ENCODE assay signal across 27 cellular contexts in genomic region chr18:30992231-30992630, GRCh38. TPM values are rescaled to one million over a fixed set of nuclear protein-coding genes. Genes with fewer than 3 reads are reported as not detected.
"Had no signal": no experiment of that assay in that cellular context is flagged by ENCODE, and none has a peak within 500 bp of the region (broad histone marks: within the 10 kb centered on the region; RNA-seq: fewer than 3 reads in every experiment).

No MANE protein-coding gene starts in this region.

- H3K36me3 Mint-ChIP-seq: activated CD8-positive, alpha-beta memory T cell treated with anti-CD3 and anti-CD28 coated beads, Interleukin-2, amount 10 ng/mL, durations not matched to agents 7 days and 5 days; activated naive CD8-positive, alpha-beta T cell; WTC11 had no signal

- H3K27ac Mint-ChIP-seq: activated CD8-positive, alpha-beta memory T cell treated with anti-CD3 and anti-CD28 coated beads, Interleukin-2, amount 10 ng/mL, durations not matched to agents 7 days and 5 days; activated CD8-positive, alpha-beta T cell treated with anti-CD3 and anti-CD28 coated beads, Interleukin-2, amount 10 ng/mL, durations not matched to agents 7 days and 5 days; activated naive CD4-positive, alpha-beta T cell treated with anti-CD3 and anti-CD28 coated beads for 36 hours; activated naive CD8-positive, alpha-beta T cell; activated T-cell treated with anti-CD3 and anti-CD28 coated beads, Interleukin-2, amount 50 U/mL, for 24 hours; activated T-helper 17 cell treated with anti-CD3 and anti-CD28 coated beads, Interleukin-2, amount 50 U/mL, for 72 hours; T-helper 17 cell; WTC11 had no signal

- H3K27ac ChIP-seq: brain microvascular endothelial cell had no signal

- H3K4me3 Mint-ChIP-seq: activated CD8-positive, alpha-beta memory T cell treated with anti-CD3 and anti-CD28 coated beads, Interleukin-2, amount 10 ng/mL, durations not matched to agents 7 days and 5 days; activated CD8-positive, alpha-beta T cell treated with anti-CD3 and anti-CD28 coated beads, Interleukin-2, amount 10 ng/mL, durations not matched to agents 7 days and 5 days; activated naive CD4-positive, alpha-beta T cell treated with anti-CD3 and anti-CD28 coated beads for 36 hours; activated naive CD8-positive, alpha-beta T cell; activated T-cell treated with anti-CD3 and anti-CD28 coated beads, Interleukin-2, amount 50 U/mL, for 24 hours; activated T-helper 17 cell treated with anti-CD3 and anti-CD28 coated beads, Interleukin-2, amount 50 U/mL, for 72 hours; T-helper 17 cell; WTC11 had no signal

- ATAC-seq: activated CD8-positive, alpha-beta memory T cell treated with anti-CD3 and anti-CD28 coated beads, Interleukin-2, amount 10 ng/mL, durations not matched to agents 7 days and 5 days; activated CD8-positive, alpha-beta T cell treated with anti-CD3 and anti-CD28 coated beads, Interleukin-2, amount 10 ng/mL, durations not matched to agents 7 days and 5 days; activated T-helper 17 cell treated with anti-CD3 and anti-CD28 coated beads, Interleukin-2, amount 50 U/mL, for 72 hours; Panc1; T-helper 17 cell; WTC11 had no signal

- H3K27me3 Mint-ChIP-seq: activated CD8-positive, alpha-beta memory T cell treated with anti-CD3 and anti-CD28 coated beads, Interleukin-2, amount 10 ng/mL, durations not matched to agents 7 days and 5 days; activated naive CD8-positive, alpha-beta T cell; activated T-cell treated with anti-CD3 and anti-CD28 coated beads, Interleukin-2, amount 50 U/mL, for 24 hours; activated T-helper 17 cell treated with anti-CD3 and anti-CD28 coated beads, Interleukin-2, amount 50 U/mL, for 72 hours; T-helper 17 cell had no signal

- H3K9me3 Mint-ChIP-seq: activated T-helper 17 cell treated with anti-CD3 and anti-CD28 coated beads, Interleukin-2, amount 50 U/mL, for 72 hours; WTC11 had no signal

- H3K4me1 Mint-ChIP-seq: activated CD8-positive, alpha-beta memory T cell treated with anti-CD3 and anti-CD28 coated beads, Interleukin-2, amount 10 ng/mL, durations not matched to agents 7 days and 5 days; activated T-helper 17 cell treated with anti-CD3 and anti-CD28 coated beads, Interleukin-2, amount 50 U/mL, for 72 hours; T-helper 17 cell had no signal

- DNase-seq: activated CD4-positive, alpha-beta T cell treated with anti-CD3 and anti-CD28 coated beads for 48 hours; activated CD4-positive, alpha-beta T cell treated with anti-CD3 and anti-CD28 coated beads, Interleukin-2, amount 50 U/mL, for 4 hours; activated CD4-positive, CD25-positive, alpha-beta regulatory T cell treated with anti-CD3 and anti-CD28 coated beads, Interleukin-2, amount 50 U/mL, for 72 hours; activated CD8-positive, alpha-beta memory T cell treated with anti-CD3 and anti-CD28 coated beads, Interleukin-2, amount 10 ng/mL, durations not matched to agents 7 days and 5 days; activated CD8-positive, alpha-beta T cell treated with anti-CD3 and anti-CD28 coated beads, Interleukin-2, amount 10 ng/mL, durations not matched to agents 7 days and 5 days; activated gamma-delta T cell; activated naive CD4-positive, alpha-beta T cell treated with anti-CD3 and anti-CD28 coated beads for 36 hours; activated T-cell treated with anti-CD3 and anti-CD28 coated beads, Interleukin-2, amount 50 U/mL, for 24 hours; amygdala; brain microvascular endothelial cell; MM.1S; NCI-H1105; NCI-H1436; NCI-H1694 treated with DMSO at 0.1 percent for 48 hours; NCI-H2029 treated with DMSO at 0.1 percent for 48 hours; NCI-H345; NCI-H510A; NCI-H526 treated with DMSO at 0.1 percent for 48 hours; NCI-H82; SIG-M5; T-helper 17 cell; T-helper 9 cell had no signal

- H3K27me3 ChIP-seq: brain microvascular endothelial cell had no signal

RNA-seq across cellular contexts. Expression of gene DSC3, which starts 50.3 kb away (rescaled TPM):
- total RNA-seq: activated CD8-positive, alpha-beta memory T cell treated with anti-CD3 and anti-CD28 coated beads, Interleukin-2, amount 10 ng/mL, durations not matched to agents 7 days and 5 days; activated CD8-positive, alpha-beta T cell treated with anti-CD3 and anti-CD28 coated beads, Interleukin-2, amount 10 ng/mL, durations not matched to agents 7 days and 5 days; activated naive CD4-positive, alpha-beta T cell treated with anti-CD3 and anti-CD28 coated beads for 36 hours; activated T-helper 17 cell treated with anti-CD3 and anti-CD28 coated beads, Interleukin-2, amount 50 U/mL, for 72 hours; OCI-LY7; T-helper 17 cell had no signal
